18 cellular contexts compared by ENCODE assay signal in genomic region chr3:99884484-99884883, GRCh38.
DNase-seq lines count a peak whose midpoint lies in the region; ATAC-seq, FAIRE-seq and TF ChIP-seq lines count a peak whose summit lies in the region.
"Had no signal": no experiment of that assay in that cellular context is flagged by ENCODE, and none has a peak within 500 bp of the region (broad histone marks: within the 10 kb centered on the region; RNA-seq: fewer than 3 reads in every experiment).

No MANE protein-coding gene starts in this region.

- H3K9me3 ChIP-seq in CD8-positive, alpha-beta memory T cell (ENCODE audit: low read length), result no peaks in the 10 kb centered on the region
- H3K9me3 ChIP-seq in astrocyte (ENCODE audit: insufficient read depth, low read depth, low read length), result no peaks in the 10 kb centered on the region
- no peaks in the 10 kb centered on the region for H3K9me3 ChIP-seq in naive thymus-derived CD4-positive, alpha-beta T cell (ENCODE audit: control insufficient read depth in 2 of 3, low read length in 3 of 3)
- H3K9me3 ChIP-seq: upper lobe of right lung had no signal

- H3K4me1 Mint-ChIP-seq in CD8-positive, alpha-beta memory T cell, result peaks cover 24 to 40% (median 27%) of the 10 kb centered on the region in 3 donors
- peaks cover 17% of the 10 kb centered on the region for H3K4me1 Mint-ChIP-seq in astrocyte (ENCODE audit: low read depth, unreplicated experiment)
- H3K4me1 Mint-ChIP-seq in naive thymus-derived CD4-positive, alpha-beta T cell, result peaks cover 15 to 27% (median 25%) of the 10 kb centered on the region in 7 donors
- peaks cover 23% of the 10 kb centered on the region for H3K4me1 Mint-ChIP-seq in activated naive CD4-positive, alpha-beta T cell treated with anti-CD3 and anti-CD28 coated beads, Interleukin-2, amount 10 ng/mL, durations not matched to agents 7 days and 5 days

- H3K36me3 Mint-ChIP-seq in CD8-positive, alpha-beta memory T cell, result peaks cover 1 to 4% (median 3%) of the 10 kb centered on the region in 3 donors
- no peaks in the 10 kb centered on the region for H3K36me3 Mint-ChIP-seq in astrocyte (ENCODE audit: low read depth, unreplicated experiment)
- H3K36me3 Mint-ChIP-seq in naive thymus-derived CD4-positive, alpha-beta T cell, result peaks cover 7 to 11% (median 9%) of the 10 kb centered on the region in 5 donors
- peaks cover 7% of the 10 kb centered on the region for H3K36me3 Mint-ChIP-seq in activated naive CD4-positive, alpha-beta T cell treated with anti-CD3 and anti-CD28 coated beads, Interleukin-2, amount 10 ng/mL, durations not matched to agents 7 days and 5 days
- H3K36me3 Mint-ChIP-seq: neural progenitor cell had no signal

- peak overlapping the region in 6 of 8 donors; percentile 10 to 82 (median 53) for H3K27ac Mint-ChIP-seq in CD8-positive, alpha-beta memory T cell
- H3K27ac Mint-ChIP-seq in astrocyte (ENCODE audit: unreplicated experiment), result no peak overlapping the region
- H3K27ac Mint-ChIP-seq in naive thymus-derived CD4-positive, alpha-beta T cell, result peak overlapping the region in 6 of 9 donors; percentile 1 to 44 (median 12)
- no peak overlapping the region for H3K27ac Mint-ChIP-seq in activated naive CD4-positive, alpha-beta T cell treated with anti-CD3 and anti-CD28 coated beads, Interleukin-2, amount 10 ng/mL, durations not matched to agents 7 days and 5 days
- H3K27ac Mint-ChIP-seq: dendritic cell treated with granulocyte-macrophage colony-stimulating factor and Interleukin-4, amounts not matched to agents 40 ng/mL and 50 ng/mL, for 4 days; H9; neural progenitor cell had no signal

- no peaks in the 10 kb centered on the region for H3K36me3 ChIP-seq in CD8-positive, alpha-beta memory T cell (ENCODE audit: insufficient read depth, low read length)
- H3K36me3 ChIP-seq in astrocyte (ENCODE audit: insufficient read depth, low read length), result no peaks in the 10 kb centered on the region
- H3K36me3 ChIP-seq in naive thymus-derived CD4-positive, alpha-beta T cell (ENCODE audit: control insufficient read depth in 2 of 3, insufficient read depth in 3 of 3, low read length in 3 of 3), result no peaks in the 10 kb centered on the region
- H3K36me3 ChIP-seq: neural progenitor cell, upper lobe of right lung had no signal

- H3K4me3 Mint-ChIP-seq in CD8-positive, alpha-beta memory T cell, result peak overlapping the region in 3 of 7 donors; percentile 6 to 39 (median 27)
- H3K4me3 Mint-ChIP-seq in astrocyte (ENCODE audit: unreplicated experiment), result peak overlapping the region; percentile 10
- peak overlapping the region in 5 of 10 donors; percentile 10 to 70 (median 20) for H3K4me3 Mint-ChIP-seq in naive thymus-derived CD4-positive, alpha-beta T cell
- H3K4me3 Mint-ChIP-seq in activated naive CD4-positive, alpha-beta T cell treated with anti-CD3 and anti-CD28 coated beads, Interleukin-2, amount 10 ng/mL, durations not matched to agents 7 days and 5 days, result no peak overlapping the region
- H3K4me3 Mint-ChIP-seq: dendritic cell treated with granulocyte-macrophage colony-stimulating factor and Interleukin-4, amounts not matched to agents 40 ng/mL and 50 ng/mL, for 4 days; H9; neural progenitor cell had no signal

- FAIRE-seq in H54 (lab: Jason Lieb, UNC) (peak; percentile 78), astrocyte (lab: Jason Lieb, UNC) (no peak)
- FAIRE-seq: frontal cortex had no signal

- no peaks in the 10 kb centered on the region for H4K20me1 ChIP-seq in astrocyte (ENCODE audit: insufficient read depth, low read length)

- no peak for TF ChIP-seq CTCF in astrocyte (IDR thresholded peaks at IDR 0.05; ENCODE audit: insufficient read depth, low read depth, low read length)

- H3K27me3 ChIP-seq in CD8-positive, alpha-beta memory T cell (ENCODE audit: insufficient read depth, low read length, poor library complexity, severe bottlenecking), result no peaks in the 10 kb centered on the region
- H3K27me3 ChIP-seq in astrocyte (ENCODE audit: insufficient read depth, low read length), result no peaks in the 10 kb centered on the region
- no peaks in the 10 kb centered on the region for H3K27me3 ChIP-seq in naive thymus-derived CD4-positive, alpha-beta T cell (ENCODE audit: control insufficient read depth in 2 of 2, insufficient read depth in 2 of 2, low read length in 2 of 2)
- H3K27me3 ChIP-seq: neural progenitor cell, upper lobe of right lung had no signal

- ATAC-seq in naive thymus-derived CD4-positive, alpha-beta T cell, result peak; percentile 54
- no peak for ATAC-seq in GM21360 (IDR thresholded peaks at IDR 0.05; ENCODE audit: unreplicated experiment)
- ATAC-seq: upper lobe of right lung had no signal

- no peak overlapping the region for H3K4me3 ChIP-seq in CD8-positive, alpha-beta memory T cell (ENCODE audit: low read length)
- no peak overlapping the region for H3K4me3 ChIP-seq in astrocyte (ENCODE audit: insufficient read depth, low read depth, low read length)
- no peak overlapping the region for H3K4me3 ChIP-seq in naive thymus-derived CD4-positive, alpha-beta T cell (ENCODE audit: low read length)
- H3K4me3 ChIP-seq: neural progenitor cell, upper lobe of right lung had no signal

- H3K27ac ChIP-seq in CD8-positive, alpha-beta memory T cell (ENCODE audit: low read depth, low read length), result no peak overlapping the region
- no peak overlapping the region for H3K27ac ChIP-seq in astrocyte (ENCODE audit: low read depth, low read length)
- no peak overlapping the region for H3K27ac ChIP-seq in naive thymus-derived CD4-positive, alpha-beta T cell (ENCODE audit: low read depth, low read length)
- H3K27ac ChIP-seq: KMS-11, neural progenitor cell, upper lobe of right lung had no signal

- H2AFZ ChIP-seq in astrocyte (ENCODE audit: low read depth, low read length), result no peak overlapping the region
- H2AFZ ChIP-seq: neural progenitor cell had no signal

- intact Hi-C loops in naive thymus-derived CD4-positive, alpha-beta T cell (cut with micrococcal nuclease), result loop anchor here in 1 of 2 donors (1.0 kb wide), 1 partner anchor 8 kb away; no protein-coding TSS in a partner anchor

- no peaks in the 10 kb centered on the region for H3K9me3 Mint-ChIP-seq in CD8-positive, alpha-beta memory T cell
- H3K9me3 Mint-ChIP-seq in astrocyte (ENCODE audit: unreplicated experiment), result no peaks in the 10 kb centered on the region
- H3K9me3 Mint-ChIP-seq in naive thymus-derived CD4-positive, alpha-beta T cell, result peaks cover 0 to 6% (median 0%) of the 10 kb centered on the region in 11 donors
- peaks cover 2% of the 10 kb centered on the region for H3K9me3 Mint-ChIP-seq in activated naive CD4-positive, alpha-beta T cell treated with anti-CD3 and anti-CD28 coated beads, Interleukin-2, amount 10 ng/mL, durations not matched to agents 7 days and 5 days
- H3K9me3 Mint-ChIP-seq: dendritic cell treated with granulocyte-macrophage colony-stimulating factor and Interleukin-4, amounts not matched to agents 40 ng/mL and 50 ng/mL, for 4 days; H9; neural progenitor cell had no signal

- H3K79me2 ChIP-seq in astrocyte (ENCODE audit: insufficient read depth, low read length), result no peaks in the 10 kb centered on the region

- CTCF ChIA-PET in CD8-positive, alpha-beta memory T cell (lab: Charles Lee), result no interaction called here
- CTCF ChIA-PET in naive thymus-derived CD4-positive, alpha-beta T cell (lab: Charles Lee), result interaction anchor here (1.1 kb wide), 1 partner anchor 61 kb away, joined by 3 read pairs; no protein-coding TSS in a partner anchor
- CTCF ChIA-PET in activated naive CD4-positive, alpha-beta T cell treated with anti-CD3 and anti-CD28 coated beads, Interleukin-2, amount 10 ng/mL, durations not matched to agents 7 days and 5 days (lab: Charles Lee), result interaction anchor here (0.6 to 1.4 kb wide), 2 partner anchors 10 to 646 kb away, joined by 3 to 4 read pairs; no protein-coding TSS in a partner anchor

- no peak overlapping the region for H3K4me2 ChIP-seq in astrocyte (ENCODE audit: low read length)
- H3K4me2 ChIP-seq: KMS-11, neural progenitor cell had no signal

- no peak overlapping the region for H3K9ac ChIP-seq in astrocyte (ENCODE audit: low read length)
- H3K9ac ChIP-seq: KMS-11, neural progenitor cell had no signal

- H3K4me1 ChIP-seq in CD8-positive, alpha-beta memory T cell (ENCODE audit: insufficient read depth, low read length), result peaks cover 13% of the 10 kb centered on the region
- H3K4me1 ChIP-seq in astrocyte (ENCODE audit: insufficient read depth, low read length), result no peaks in the 10 kb centered on the region
- peaks cover 7 to 10% of the 10 kb centered on the region in 2 donors for H3K4me1 ChIP-seq in naive thymus-derived CD4-positive, alpha-beta T cell (ENCODE audit: control insufficient read depth in 2 of 2, insufficient read depth in 2 of 2, low read length in 2 of 2)
- H3K4me1 ChIP-seq: neural progenitor cell had no signal

- no peak for TF ChIP-seq POLR2A in H54 (IDR thresholded peaks at IDR 0.05; ENCODE audit: low read depth, low read length)

- POLR2A ChIA-PET in CD8-positive, alpha-beta memory T cell (lab: Charles Lee), result no interaction called here
- POLR2A ChIA-PET in naive thymus-derived CD4-positive, alpha-beta T cell (lab: Charles Lee), result interaction anchor here (0.7 kb wide), 1 partner anchor 51 kb away, joined by 3 read pairs; no protein-coding TSS in a partner anchor

- no peak for DNase-seq in CD8-positive, alpha-beta memory T cell
- DNase-seq in H54 (ENCODE audit: insufficient read length, low spot score), result no peak
- no peak for DNase-seq in astrocyte (ENCODE audit: low read depth)
- no peak for DNase-seq in naive thymus-derived CD4-positive, alpha-beta T cell
- DNase-seq in activated naive CD4-positive, alpha-beta T cell treated with anti-CD3 and anti-CD28 coated beads, Interleukin-2, amount 10 ng/mL, durations not matched to agents 7 days and 5 days, result no peak
- no peak for DNase-seq in NCI-H2081 (lab: John Stamatoyannopoulos, UW)
- DNase-seq: activated effector memory CD4-positive, alpha-beta T cell treated with anti-CD3 and anti-CD28 coated beads, Interleukin-2, amount 50 U/mL, for 16 hours; COR-L47; DMS79 treated with DMSO at 0.1 percent for 48 hours; H9; NCI-H187 treated with DMSO at 0.1 percent for 48 hours; stimulated activated CD4-positive, alpha-beta T cell treated with anti-CD3 and anti-CD28 coated beads, Interleukin-4, amount 100 ng/mL, for 4 hours; upper lobe of right lung had no signal

- H3K27me3 Mint-ChIP-seq in CD8-positive, alpha-beta memory T cell, result no peaks in the 10 kb centered on the region
- H3K27me3 Mint-ChIP-seq in astrocyte (ENCODE audit: low read depth, unreplicated experiment), result no peaks in the 10 kb centered on the region
- no peaks in the 10 kb centered on the region for H3K27me3 Mint-ChIP-seq in naive thymus-derived CD4-positive, alpha-beta T cell
- H3K27me3 Mint-ChIP-seq in activated naive CD4-positive, alpha-beta T cell treated with anti-CD3 and anti-CD28 coated beads, Interleukin-2, amount 10 ng/mL, durations not matched to agents 7 days and 5 days, result no peaks in the 10 kb centered on the region
- H3K27me3 Mint-ChIP-seq: dendritic cell treated with granulocyte-macrophage colony-stimulating factor and Interleukin-4, amounts not matched to agents 40 ng/mL and 50 ng/mL, for 4 days had no signal

Comparison
In these comparisons a context has a peak if more than half of its experiments do, and no peak if none do; other contexts are left out.
1. H3K27ac Mint-ChIP-seq: peak in CD8-positive, alpha-beta memory T cell (6 of 8) and naive thymus-derived CD4-positive, alpha-beta T cell (6 of 9); none in astrocyte (single experiment) and activated naive CD4-positive, alpha-beta T cell treated with anti-CD3 and anti-CD28 coated beads, Interleukin-2, amount 10 ng/mL, durations not matched to agents 7 days and 5 days (single experiment).